Comparison of ENCODE assay signal across 11 cellular contexts in genomic region chr7:104883248-104883717, GRCh38.
DNase-seq lines count a peak whose midpoint lies in the region; ATAC-seq and TF ChIP-seq lines count a peak whose summit lies in the region.
"Had no signal": no experiment of that assay in that cellular context is flagged by ENCODE, and none has a peak within 500 bp of the region (broad histone marks: within the 10 kb centered on the region; RNA-seq: fewer than 3 reads in every experiment).

No MANE protein-coding gene starts in this region.

- no peak overlapping the region for H3K4me3 ChIP-seq in Panc1 (ENCODE audit: low read depth in 2 of 2, low read length in 2 of 2)
- H3K4me3 ChIP-seq: BLaER1 had no signal

- H3K27ac Mint-ChIP-seq in stimulated activated naive CD8-positive, alpha-beta T cell treated with anti-CD3 and anti-CD28 coated beads, Interleukin-15, amount 100 ng/mL, for 72 hours: no peak overlapping the region
- H3K27ac Mint-ChIP-seq: activated naive CD4-positive, alpha-beta T cell treated with anti-CD3 and anti-CD28 coated beads, Interleukin-2, amount 50 U/mL, for 24 hours; natural killer cell treated with Interleukin-12 subunit alpha and Interleukin-12 subunit beta and Interleukin-15 and Interleukin-18, amount 100 ng/mL, for 72 hours had no signal

- H3K4me1 ChIP-seq in Panc1 (ENCODE audit: control insufficient read depth, insufficient read depth, low read length): no peaks in the 10 kb centered on the region

- no peak overlapping the region for H3K4me3 Mint-ChIP-seq in stimulated activated naive CD8-positive, alpha-beta T cell treated with anti-CD3 and anti-CD28 coated beads, Interleukin-15, amount 100 ng/mL, for 72 hours
- H3K4me3 Mint-ChIP-seq: natural killer cell treated with Interleukin-12 subunit alpha and Interleukin-12 subunit beta and Interleukin-15 and Interleukin-18, amount 100 ng/mL, for 72 hours had no signal

- H3K9me3 Mint-ChIP-seq in stimulated activated naive CD8-positive, alpha-beta T cell treated with anti-CD3 and anti-CD28 coated beads, Interleukin-15, amount 100 ng/mL, for 72 hours: no peaks in the 10 kb centered on the region
- H3K9me3 Mint-ChIP-seq: activated naive CD4-positive, alpha-beta T cell treated with anti-CD3 and anti-CD28 coated beads, Interleukin-2, amount 50 U/mL, for 24 hours; natural killer cell treated with Interleukin-12 subunit alpha and Interleukin-12 subunit beta and Interleukin-15 and Interleukin-18, amount 100 ng/mL, for 72 hours had no signal

- peaks cover 16% of the 10 kb centered on the region for H3K4me1 Mint-ChIP-seq in stimulated activated naive CD8-positive, alpha-beta T cell treated with anti-CD3 and anti-CD28 coated beads, Interleukin-15, amount 100 ng/mL, for 72 hours

- CTCF ChIA-PET in Panc1 (lab: Charles Lee): interaction anchor here (1.0 to 1.9 kb wide), 4 partner anchors 10 to 651 kb away, joined by 3 to 26 read pairs (median 4); no protein-coding TSS in a partner anchor

- no peaks in the 10 kb centered on the region for H3K9me3 ChIP-seq in Panc1 (ENCODE audit: control insufficient read depth, insufficient read depth, low read depth, low read length)

- intact Hi-C loops in Panc1 (cut with micrococcal nuclease; ENCODE audit: unreplicated experiment): loop anchor here (1.0 kb wide), 1 partner anchor 35 kb away; no protein-coding TSS in a partner anchor

- H3K27me3 ChIP-seq in Panc1 (ENCODE audit: control insufficient read depth, insufficient read depth, low read length): 0 out of 2 replicates have a peak, but pooled peaks cover 2% of the 10 kb centered on the region
- H3K27me3 ChIP-seq: BLaER1 had no signal

- no peak overlapping the region for H3K27ac ChIP-seq in Panc1 (ENCODE audit: low read length)
- H3K27ac ChIP-seq: BLaER1 had no signal

- POLR2A ChIA-PET in Panc1 (lab: Charles Lee): interaction anchor here (0.6 kb wide), 1 partner anchor 221 kb away, joined by 4 read pairs; no protein-coding TSS in a partner anchor

- no TSS peak for BruUV-seq in Panc1 (replicated peaks; lab: Mats Ljungman, UMichigan)

- no peaks in the 10 kb centered on the region for H3K36me3 ChIP-seq in Panc1 (ENCODE audit: control insufficient read depth, insufficient read depth, low read length)
- H3K36me3 ChIP-seq: BLaER1 had no signal

- peak; percentile 9 for ATAC-seq in stimulated activated naive CD8-positive, alpha-beta T cell treated with anti-CD3 and anti-CD28 coated beads, Interleukin-15, amount 100 ng/mL, for 72 hours
- ATAC-seq in stimulated activated naive CD8-positive, alpha-beta T cell treated with anti-CD3 and anti-CD28 coated beads, Interleukin-15, Interleukin-2, amounts not matched to agents 100 U/mL and 50 U/mL, for 24 hours: no peak
- ATAC-seq in Panc1 (peak; percentile 39; the same call in 1 of the 2 replicates), GM21737 (IDR thresholded peaks at IDR 0.05; ENCODE audit: unreplicated experiment) (no peak)

- DNase-seq in stimulated activated naive CD8-positive, alpha-beta T cell treated with anti-CD3 and anti-CD28 coated beads, Interleukin-15, amount 100 ng/mL, for 72 hours: no peak
- DNase-seq in stimulated activated naive CD8-positive, alpha-beta T cell treated with anti-CD3 and anti-CD28 coated beads, Interleukin-15, Interleukin-2, amounts not matched to agents 100 U/mL and 50 U/mL, for 24 hours: no peak
- DNase-seq in Panc1 (ENCODE audit: low read depth, low spot score): no peak
- peak; percentile 31 for DNase-seq in iPS-NIHi11 (ENCODE audit: low spot score)
- DNase-seq in erythroblast (lab: John Stamatoyannopoulos, UW): no peak
- DNase-seq in T-helper 2 cell: no peak
- no peak for DNase-seq in NK-92 (lab: John Stamatoyannopoulos, UW; ENCODE audit: unreplicated experiment)

- in situ Hi-C loops in Panc1 (cut with HindIII; ENCODE audit: low pct_unique_long_range_greater_than_20kb, low sequenced_read_pairs): no loop called here

- TF ChIP-seq CTCF in Panc1 (IDR thresholded peaks at IDR 0.05): no peak

- H3K27me3 Mint-ChIP-seq in stimulated activated naive CD8-positive, alpha-beta T cell treated with anti-CD3 and anti-CD28 coated beads, Interleukin-15, amount 100 ng/mL, for 72 hours: no peaks in the 10 kb centered on the region
- H3K27me3 Mint-ChIP-seq: activated naive CD4-positive, alpha-beta T cell treated with anti-CD3 and anti-CD28 coated beads, Interleukin-2, amount 50 U/mL, for 24 hours had no signal

- no peak for TF ChIP-seq POLR2A in erythroblast (IDR thresholded peaks at IDR 0.05; ENCODE audit: low read length)

Comparison
In these comparisons a context has a peak if more than half of its experiments do, and no peak if none do; other contexts are left out.
1. ATAC-seq: peak in stimulated activated naive CD8-positive, alpha-beta T cell treated with anti-CD3 and anti-CD28 coated beads, Interleukin-15, amount 100 ng/mL, for 72 hours (single experiment) and Panc1 (single experiment); none in stimulated activated naive CD8-positive, alpha-beta T cell treated with anti-CD3 and anti-CD28 coated beads, Interleukin-15, Interleukin-2, amounts not matched to agents 100 U/mL and 50 U/mL, for 24 hours (single experiment) and GM21737 (single experiment).